ENCODE assay signal across 1 cellular context in the genomic region with DNA sequence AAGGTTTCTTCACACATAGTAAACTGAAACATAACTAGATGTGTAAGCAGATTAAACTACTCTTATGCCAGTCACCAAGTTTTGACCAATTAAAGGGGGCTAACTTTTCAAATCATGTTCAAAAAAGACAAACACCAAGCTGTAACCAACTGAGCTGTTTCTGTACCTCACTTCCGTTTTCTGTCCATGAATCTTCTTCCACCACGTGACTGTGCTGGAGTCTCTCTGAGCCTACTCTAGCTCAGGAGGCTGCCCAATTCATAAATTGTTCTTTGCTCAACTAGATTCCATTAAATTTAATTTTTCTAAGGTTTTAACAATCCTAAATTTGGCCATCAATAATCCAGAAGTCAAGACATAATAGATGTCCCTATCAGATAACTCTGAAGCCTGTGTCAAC.
TF ChIP-seq lines count a peak whose summit lies in the region.

No MANE protein-coding gene starts in this region.

TF ChIP-seq in K562, 482 proteins besides CTCF, POLR2A, EP300 and RAD21 (continued from another document):
- TF ChIP-seq, protein P1, sequence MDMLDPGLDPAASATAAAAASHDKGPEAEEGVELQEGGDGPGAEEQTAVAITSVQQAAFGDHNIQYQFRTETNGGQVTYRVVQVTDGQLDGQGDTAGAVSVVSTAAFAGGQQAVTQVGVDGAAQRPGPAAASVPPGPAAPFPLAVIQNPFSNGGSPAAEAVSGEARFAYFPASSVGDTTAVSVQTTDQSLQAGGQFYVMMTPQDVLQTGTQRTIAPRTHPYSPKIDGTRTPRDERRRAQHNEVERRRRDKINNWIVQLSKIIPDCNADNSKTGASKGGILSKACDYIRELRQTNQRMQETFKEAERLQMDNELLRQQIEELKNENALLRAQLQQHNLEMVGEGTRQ (CRISPR knock-in tag; IDR thresholded peaks at IDR 0.05): peak; percentile 45
- TF ChIP-seq RNF2 (IDR thresholded peaks at IDR 0.05) (no peak), SPI1 (IDR thresholded peaks at IDR 0.05; ENCODE audit: borderline replicate concordance, low read depth, low read length) (peak; percentile 65), SMARCA4 (IDR thresholded peaks at IDR 0.05) (no peak), FUS (optimal IDR thresholded peaks at IDR 0.05; ENCODE audit: low read depth, low read length) (no peak)
- TF ChIP-seq, protein P2, sequence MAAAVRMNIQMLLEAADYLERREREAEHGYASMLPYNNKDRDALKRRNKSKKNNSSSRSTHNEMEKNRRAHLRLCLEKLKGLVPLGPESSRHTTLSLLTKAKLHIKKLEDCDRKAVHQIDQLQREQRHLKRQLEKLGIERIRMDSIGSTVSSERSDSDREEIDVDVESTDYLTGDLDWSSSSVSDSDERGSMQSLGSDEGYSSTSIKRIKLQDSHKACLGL (CRISPR knock-in tag; IDR thresholded peaks at IDR 0.05; ENCODE audit: borderline replicate concordance, poor library complexity, severe bottlenecking): no peak
- TF ChIP-seq, protein P3, sequence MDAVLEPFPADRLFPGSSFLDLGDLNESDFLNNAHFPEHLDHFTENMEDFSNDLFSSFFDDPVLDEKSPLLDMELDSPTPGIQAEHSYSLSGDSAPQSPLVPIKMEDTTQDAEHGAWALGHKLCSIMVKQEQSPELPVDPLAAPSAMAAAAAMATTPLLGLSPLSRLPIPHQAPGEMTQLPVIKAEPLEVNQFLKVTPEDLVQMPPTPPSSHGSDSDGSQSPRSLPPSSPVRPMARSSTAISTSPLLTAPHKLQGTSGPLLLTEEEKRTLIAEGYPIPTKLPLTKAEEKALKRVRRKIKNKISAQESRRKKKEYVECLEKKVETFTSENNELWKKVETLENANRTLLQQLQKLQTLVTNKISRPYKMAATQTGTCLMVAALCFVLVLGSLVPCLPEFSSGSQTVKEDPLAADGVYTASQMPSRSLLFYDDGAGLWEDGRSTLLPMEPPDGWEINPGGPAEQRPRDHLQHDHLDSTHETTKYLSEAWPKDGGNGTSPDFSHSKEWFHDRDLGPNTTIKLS (IDR thresholded peaks at IDR 0.05; ENCODE audit: borderline replicate concordance, low read depth): no peak
- TF ChIP-seq, protein P4, sequence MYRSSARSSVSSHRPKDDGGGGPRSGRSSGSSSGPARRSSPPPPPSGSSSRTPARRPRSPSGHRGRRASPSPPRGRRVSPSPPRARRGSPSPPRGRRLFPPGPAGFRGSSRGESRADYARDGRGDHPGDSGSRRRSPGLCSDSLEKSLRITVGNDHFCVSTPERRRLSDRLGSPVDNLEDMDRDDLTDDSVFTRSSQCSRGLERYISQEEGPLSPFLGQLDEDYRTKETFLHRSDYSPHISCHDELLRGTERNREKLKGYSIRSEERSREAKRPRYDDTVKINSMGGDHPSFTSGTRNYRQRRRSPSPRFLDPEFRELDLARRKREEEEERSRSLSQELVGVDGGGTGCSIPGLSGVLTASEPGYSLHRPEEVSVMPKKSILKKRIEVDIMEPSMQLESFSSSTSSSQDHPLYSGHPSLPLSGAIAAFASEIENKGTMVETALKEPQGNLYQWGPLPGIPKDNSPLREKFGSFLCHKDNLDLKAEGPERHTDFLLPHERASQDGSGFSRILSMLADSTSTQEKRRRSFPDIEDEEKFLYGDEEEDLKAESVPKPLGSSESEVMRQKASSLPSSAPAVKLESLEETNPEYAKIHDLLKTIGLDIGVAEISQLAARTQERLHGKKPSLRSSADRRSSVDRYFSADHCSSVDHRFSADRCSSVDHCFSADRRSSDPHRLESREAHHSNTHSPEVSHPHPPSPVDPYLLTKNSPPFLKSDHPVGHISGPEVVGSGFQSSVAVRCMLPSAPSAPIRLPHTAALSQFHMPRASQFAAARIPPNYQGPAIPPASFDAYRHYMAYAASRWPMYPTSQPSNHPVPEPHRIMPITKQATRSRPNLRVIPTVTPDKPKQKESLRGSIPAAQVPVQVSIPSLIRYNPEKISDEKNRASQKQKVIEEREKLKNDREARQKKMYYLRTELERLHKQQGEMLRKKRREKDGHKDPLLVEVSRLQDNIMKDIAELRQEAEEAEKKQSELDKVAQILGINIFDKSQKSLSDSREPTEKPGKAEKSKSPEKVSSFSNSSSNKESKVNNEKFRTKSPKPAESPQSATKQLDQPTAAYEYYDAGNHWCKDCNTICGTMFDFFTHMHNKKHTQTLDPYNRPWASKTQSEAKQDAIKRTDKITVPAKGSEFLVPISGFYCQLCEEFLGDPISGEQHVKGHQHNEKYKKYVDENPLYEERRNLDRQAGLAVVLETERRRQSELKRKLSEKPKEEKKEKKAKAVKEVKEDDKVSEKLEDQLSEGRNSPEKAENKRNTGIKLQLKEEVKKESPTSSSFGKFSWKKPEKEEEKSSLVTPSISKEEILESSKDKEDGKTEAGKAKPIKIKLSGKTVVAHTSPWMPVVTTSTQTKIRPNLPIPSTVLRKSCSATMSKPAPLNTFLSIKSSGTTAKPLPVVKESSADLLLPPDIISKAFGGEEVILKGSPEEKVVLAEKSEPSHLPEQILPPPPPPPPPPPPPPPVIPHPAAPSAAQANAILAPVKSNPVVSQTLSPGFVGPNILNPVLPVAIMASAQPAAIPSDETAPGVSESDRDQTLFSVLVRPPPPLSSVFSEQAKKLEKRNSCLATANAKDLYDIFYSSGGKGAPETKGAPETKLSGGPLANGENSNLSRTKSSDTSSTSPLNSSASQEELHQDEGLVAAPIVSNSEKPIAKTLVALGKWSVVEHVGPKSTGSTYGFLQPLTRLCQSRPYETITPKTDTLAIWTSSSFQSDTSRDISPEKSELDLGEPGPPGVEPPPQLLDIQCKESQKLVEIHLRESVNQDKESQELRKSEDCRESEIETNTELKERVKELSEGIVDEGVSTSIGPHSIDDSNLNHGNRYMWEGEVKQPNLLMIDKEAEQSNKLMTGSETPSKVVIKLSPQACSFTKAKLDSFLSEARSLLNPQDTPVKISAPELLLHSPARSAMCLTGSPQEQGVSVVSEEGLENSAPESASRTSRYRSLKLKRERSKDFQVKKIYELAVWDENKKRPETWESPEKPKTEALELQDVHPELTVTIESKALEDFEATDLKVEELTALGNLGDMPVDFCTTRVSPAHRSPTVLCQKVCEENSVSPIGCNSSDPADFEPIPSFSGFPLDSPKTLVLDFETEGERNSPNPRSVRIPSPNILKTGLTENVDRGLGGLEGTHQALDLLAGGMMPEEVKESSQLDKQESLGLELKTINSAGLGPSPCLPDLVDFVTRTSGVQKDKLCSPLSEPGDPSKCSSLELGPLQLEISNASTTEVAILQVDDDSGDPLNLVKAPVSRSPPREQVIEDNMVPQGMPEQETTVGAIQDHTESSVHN (IDR thresholded peaks at IDR 0.05; ENCODE audit: borderline replicate concordance in 1 of 2, low read depth in 1 of 2): no peak
